Comparison of ENCODE assay signal across 2 cellular contexts in genomic region chr4:156193116-156193515, GRCh38.
TF ChIP-seq lines count a peak whose summit lies in the region.

No MANE protein-coding gene starts in this region.

TF ChIP-seq in liver, 16 proteins besides CTCF, POLR2A, EP300 and RAD21 (continued from another document):
- TF ChIP-seq MAX (IDR thresholded peaks at IDR 0.05) (no peak), TAF1 (conservative IDR thresholded peaks at IDR 0.05) (no peak), HNF4A (conservative IDR thresholded peaks at IDR 0.05) (no peak), EGR1 (IDR thresholded peaks at IDR 0.05; ENCODE audit: low read depth in 2 of 2) (no peak), REST (IDR thresholded peaks at IDR 0.05) (no peak), GABPA (IDR thresholded peaks at IDR 0.05 in 1 of 2, conservative IDR thresholded peaks at IDR 0.05 in 1 of 2) (no peak), YY1 (IDR thresholded peaks at IDR 0.05) (no peak), FOXA1 (IDR thresholded peaks at IDR 0.05) (no peak)

TF ChIP-seq in HepG2, 621 proteins besides CTCF, POLR2A, EP300 and RAD21 (continued from another document):
- TF ChIP-seq PRDM4 (CRISPR knock-in tag; IDR thresholded peaks at IDR 0.05; ENCODE audit: borderline replicate concordance) (no peak), AGO2 (optimal IDR thresholded peaks at IDR 0.05; ENCODE audit: low read depth, low read length) (no peak), ZNF556 (CRISPR knock-in tag; IDR thresholded peaks at IDR 0.05; ENCODE audit: borderline replicate concordance) (no peak), ZNF282 (IDR thresholded peaks at IDR 0.05; ENCODE audit: partially characterized antibody) (no peak), ARHGAP35 (CRISPR knock-in tag; IDR thresholded peaks at IDR 0.05; ENCODE audit: borderline replicate concordance) (no peak)
